16 cellular contexts compared by ENCODE assay signal in genomic region chr13:24215007-24215633, GRCh38. TPM values are rescaled to one million over a fixed set of nuclear protein-coding genes. Genes with fewer than 3 reads are reported as not detected.
DNase-seq lines count a peak whose midpoint lies in the region; ATAC-seq, FAIRE-seq and TF ChIP-seq lines count a peak whose summit lies in the region.
"Had no signal": no experiment of that assay in that cellular context is flagged by ENCODE, and none has a peak within 500 bp of the region (broad histone marks: within the 10 kb centered on the region; RNA-seq: fewer than 3 reads in every experiment).

No MANE protein-coding gene starts in this region.

- no peaks in the 10 kb centered on the region for H3K9me3 Mint-ChIP-seq in Calu3 (ENCODE audit: low read depth, unreplicated experiment)
- H3K9me3 Mint-ChIP-seq: activated naive CD8-positive, alpha-beta T cell treated with anti-CD3 and anti-CD28 coated beads for 36 hours had no signal

- peak overlapping the region; percentile 82 to 93 (median 87) for H3K27ac ChIP-seq in right lobe of liver
- no peak overlapping the region for H3K27ac ChIP-seq in psoas muscle
- H3K27ac ChIP-seq: hepatocyte, SJCRH30 had no signal

- peaks cover 5% of the 10 kb centered on the region for H3K36me3 Mint-ChIP-seq in Calu3 (ENCODE audit: insufficient read depth, unreplicated experiment)

- ATAC-seq in GM19468 (IDR thresholded peaks at IDR 0.05; ENCODE audit: extremely low read depth, unreplicated experiment) (peak; percentile 28), HG03378 (IDR thresholded peaks at IDR 0.05; ENCODE audit: unreplicated experiment) (peak; percentile 61), right lobe of liver (no peak), psoas muscle (no peak)

- no peaks in the 10 kb centered on the region for H3K36me3 ChIP-seq in right lobe of liver
- no peaks in the 10 kb centered on the region for H3K36me3 ChIP-seq in psoas muscle (ENCODE audit: insufficient read depth in 1 of 2, low read depth in 1 of 2)
- H3K36me3 ChIP-seq in MG63, result no peaks in the 10 kb centered on the region
- H3K36me3 ChIP-seq: SJCRH30, spleen had no signal

- H3K4me1 Mint-ChIP-seq in Calu3 (ENCODE audit: low read depth, unreplicated experiment), result peaks cover 56% of the 10 kb centered on the region

- H3K4me1 ChIP-seq in right lobe of liver (peaks cover 0 to 85% (median 34%) of the 10 kb centered on the region in 4 donors), psoas muscle (no peaks in the 10 kb centered on the region)

- no TSS peak for BruUV-seq in Calu3 (replicated peaks; lab: Mats Ljungman, UMichigan)

- DNase-seq in GM12891 (ENCODE audit: insufficient read length, low spot score) (no peak), right lobe of liver (no peak), MV-4-11 (lab: John Stamatoyannopoulos, UW) (no peak), Calu3 (no peak), psoas muscle (no peak), MG63 (no peak)
- DNase-seq: activated CD4-positive, alpha-beta T cell treated with anti-CD3 and anti-CD28 coated beads, Interleukin-2, amount 50 U/mL, for 1 hour; activated naive CD8-positive, alpha-beta T cell treated with anti-CD3 and anti-CD28 coated beads for 36 hours; KBM-7; NCI-H510A; SJCRH30; spleen had no signal

- H3K27me3 ChIP-seq in right lobe of liver (no peaks in the 10 kb centered on the region), psoas muscle (ENCODE audit: insufficient read depth in 3 of 3, low read length in 2 of 3) (peaks cover 0 to 3% (median 0%) of the 10 kb centered on the region in 3 donors), MG63 (no peaks in the 10 kb centered on the region)
- H3K27me3 ChIP-seq: hepatocyte, SJCRH30, spleen had no signal

- intact Hi-C loops in right lobe of liver (cut with DNase I), result no loop called here
- intact Hi-C loops in Calu3 (cut with micrococcal nuclease; ENCODE audit: unreplicated experiment), result loop anchor here (5.0 kb wide), 2 partner anchors 53 to 68 kb away; partner anchors contain the start of gene SPATA13
- intact Hi-C loops in psoas muscle (cut with DNase I), result loop anchor here in 1 of 2 donors (5.0 kb wide), 1 partner anchor 193 kb away; no protein-coding TSS in a partner anchor

- H3K4me3 ChIP-seq in right lobe of liver (no peak overlapping the region), psoas muscle (no peak overlapping the region), MG63 (no peak overlapping the region)
- H3K4me3 ChIP-seq: hepatocyte, SJCRH30, spleen had no signal

- no peak overlapping the region for H3K27ac Mint-ChIP-seq in Calu3 (ENCODE audit: unreplicated experiment)
- H3K27ac Mint-ChIP-seq: activated naive CD8-positive, alpha-beta T cell treated with anti-CD3 and anti-CD28 coated beads for 36 hours had no signal

- CTCF ChIA-PET in Calu3 (lab: Charles Lee), result interaction anchor here (0.6 to 1.0 kb wide), 2 partner anchors 18 to 55 kb away, joined by 3 read pairs; partner anchors contain the start of gene SPATA13

- 79% methylated on average over 3 of the region's 6 CpGs for WGBS in right lobe of liver (ENCODE audit: insufficient coverage, low coverage, low lambda C conversion rate, missing lambda C conversion rate)
- WGBS in psoas muscle, 3 donors, result 82 to 84% (median 83%) methylated on average over 6 of the region's 6 CpGs

- FAIRE-seq in GM12891 (lab: Jason Lieb, UNC), result peak; percentile 66
- FAIRE-seq: H1 had no signal

- H3K4me3 Mint-ChIP-seq in Calu3 (ENCODE audit: low read depth, unreplicated experiment), result no peak overlapping the region
- H3K4me3 Mint-ChIP-seq: activated naive CD8-positive, alpha-beta T cell treated with anti-CD3 and anti-CD28 coated beads for 36 hours had no signal

- TF ChIP-seq POLR2A in GM12891 (IDR thresholded peaks at IDR 0.05; ENCODE audit: low read depth, low read length), result no peak
- TF ChIP-seq POLR2A in right lobe of liver (IDR thresholded peaks at IDR 0.05), result no peak

- TF ChIP-seq CTCF in right lobe of liver (IDR thresholded peaks at IDR 0.05) (no peak), Calu3 (IDR thresholded peaks at IDR 0.05; ENCODE audit: unreplicated experiment) (no peak), psoas muscle (IDR thresholded peaks at IDR 0.05) (no peak)

- H3K9me3 ChIP-seq in right lobe of liver (no peaks in the 10 kb centered on the region), psoas muscle (no peaks in the 10 kb centered on the region), MG63 (no peaks in the 10 kb centered on the region)
- H3K9me3 ChIP-seq: SJCRH30, spleen had no signal

- no peaks in the 10 kb centered on the region for H3K27me3 Mint-ChIP-seq in Calu3 (ENCODE audit: unreplicated experiment)
- H3K27me3 Mint-ChIP-seq: activated naive CD8-positive, alpha-beta T cell treated with anti-CD3 and anti-CD28 coated beads for 36 hours had no signal

TF ChIP-seq in GM12891, 5 proteins besides CTCF, POLR2A, EP300 and RAD21:
- TF ChIP-seq POLR2AphosphoS5 (IDR thresholded peaks at IDR 0.05; ENCODE audit: low read depth, low read length) (no peak), TAF1 (IDR thresholded peaks at IDR 0.05; ENCODE audit: low read depth, low read length) (no peak), POU2F2 (IDR thresholded peaks at IDR 0.05; ENCODE audit: low read depth, low read length) (no peak), PAX5 (IDR thresholded peaks at IDR 0.05; ENCODE audit: insufficient read depth, low read length, severe bottlenecking) (no peak), SPI1 (IDR thresholded peaks at IDR 0.05; ENCODE audit: low read depth, low read length) (no peak)

RNA-seq across cellular contexts. Expression of gene SPATA13, which starts 54.6 kb away (rescaled TPM):
- 5.2 TPM for polyA plus RNA-seq in GM12891 (2012; ENCODE audit: low read depth, missing spikeins)
- total RNA-seq in right lobe of liver, result 10 to 100 TPM; 21.5 to 39.9 (median 30.5) TPM
- total RNA-seq in Calu3 (2022), result 33.8 and 35.9 TPM in 2 replicates
- total RNA-seq in psoas muscle, result 1 to 10 TPM; 2.2 to 5.8 (median 4.1) TPM
- 1 to 10 TPM in 2 of 3 donors, under 1 TPM in 1; 0.87 to 2.5 (median 1.7) TPM for polyA plus RNA-seq in psoas muscle
- 3.7 and 3.9 TPM in 2 replicates for total RNA-seq in MG63 (2014; rRNA removed; shearing (Covaris generic); ENCODE audit: low replicate concordance)

Comparison
In these comparisons a context has a peak if more than half of its experiments do, and no peak if none do; other contexts are left out.
1. ATAC-seq: peak in GM19468 (single experiment) and HG03378 (single experiment); none in right lobe of liver (0 of 4) and psoas muscle (0 of 4).